1 cellular context compared by ENCODE assay signal in the genomic region with DNA sequence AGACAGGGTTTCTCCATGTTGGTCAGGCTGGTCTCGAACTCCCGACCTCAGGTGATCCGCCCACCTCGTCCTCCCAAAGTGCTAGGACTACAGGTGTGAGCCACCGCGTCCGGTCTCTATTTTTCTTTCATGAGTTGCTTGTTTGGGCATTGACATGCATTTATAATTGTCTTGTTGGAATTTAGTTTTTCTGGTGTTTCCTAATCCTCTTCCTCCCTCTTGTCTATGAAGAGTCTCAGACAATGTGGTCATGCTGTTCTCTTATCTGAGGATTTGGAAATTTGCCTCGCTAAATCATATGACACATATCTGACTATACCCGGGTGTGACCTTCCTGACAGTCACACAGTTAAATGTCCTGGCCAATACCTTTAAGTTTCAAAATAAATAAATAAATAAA.
TF ChIP-seq lines count a peak whose summit lies in the region.

No MANE protein-coding gene starts in this region.

TF ChIP-seq in HepG2, 621 proteins besides CTCF, POLR2A, EP300 and RAD21:
- no peak for TF ChIP-seq NRL (CRISPR knock-in tag; IDR thresholded peaks at IDR 0.05; ENCODE audit: borderline replicate concordance)
